8 cellular contexts compared by ENCODE assay signal in genomic region chr19:40191836-40192646, GRCh38. TPM values are rescaled to one million over a fixed set of nuclear protein-coding genes. Genes with fewer than 3 reads are reported as not detected.
DNase-seq lines count a peak whose midpoint lies in the region; ATAC-seq and TF ChIP-seq lines count a peak whose summit lies in the region.

No MANE protein-coding gene starts in this region.

- peak overlapping the region; percentile 84 for H3K4me2 ChIP-seq in PC-9

- H3K79me2 ChIP-seq in PC-9 (ENCODE audit: low read depth), result 0 out of 2 replicates have a peak, but pooled peaks cover 4% of the 10 kb centered on the region

- POLR2A ChIA-PET in HEK293T (lab: Yijun Ruan, JAX), result interaction anchor here (0.5 to 0.9 kb wide), 2 partner anchors 95 to 229 kb away, joined by 3 read pairs; no protein-coding TSS in a partner anchor
- POLR2A ChIA-PET in PC-9 (lab: Charles Lee; ENCODE audit: unreplicated experiment), result interaction anchor here (0.5 to 0.7 kb wide), 3 partner anchors 228 to 586 kb away, joined by 3 to 8 read pairs (median 3); partner anchors contain the start of genes BLVRB and RAB4B

- H3K4me3 ChIP-seq in PC-9, result peak overlapping the region; percentile 98
- peak overlapping the region; percentile 82 for H3K4me3 ChIP-seq in brain microvascular endothelial cell (ENCODE audit: low read depth, low read length)

- H3K36me3 ChIP-seq in PC-9 (ENCODE audit: low read depth) (no peaks in the 10 kb centered on the region), brain microvascular endothelial cell (replicated peaks) (no peaks in the 10 kb centered on the region)

- no peak for TF ChIP-seq CTCF in PC-9 (conservative IDR thresholded peaks at IDR 0.05)
- no peak for TF ChIP-seq CTCF in brain microvascular endothelial cell (IDR thresholded peaks at IDR 0.05; ENCODE audit: low read depth, low read length, missing control alignments)

- BruUV-seq in PC-9 (replicated peaks; lab: Mats Ljungman, UMichigan), result no TSS peak

- peak; percentile 54 for DNase-seq in NCI-H345 (lab: John Stamatoyannopoulos, UW)
- no peak for DNase-seq in NCI-H345 treated with DMSO at 0.1 percent for 48 hours (lab: John Stamatoyannopoulos, UW; ENCODE audit: unreplicated experiment)
- DNase-seq in HEK293T (ENCODE audit: extremely low spot score), result peak; percentile 59
- peak in 1 of 2 experiments; percentile 15 for DNase-seq in PC-9
- DNase-seq in brain microvascular endothelial cell, result no peak
- peak; percentile 11 for DNase-seq in stimulated activated naive B cell treated with anti-CD40 and anti-IgM and Interleukin-4, amounts not matched to agents 10 μg/mL and 1 μg/mL and 100 μg/mL, for 72 hours
- DNase-seq in OCI-M2 (lab: John Stamatoyannopoulos, UW; ENCODE audit: unreplicated experiment), result no peak

- peaks cover 11% of the 10 kb centered on the region; the same call in 1 of the 2 replicates for H3K4me1 ChIP-seq in PC-9 (replicated peaks; ENCODE audit: insufficient read depth)

- no peaks in the 10 kb centered on the region; the same call in 1 of the 2 replicates for H4K20me1 ChIP-seq in PC-9 (ENCODE audit: insufficient read depth)

- peak overlapping the region; percentile 71 for H2AFZ ChIP-seq in PC-9

- H3K27me3 Mint-ChIP-seq in stimulated activated naive B cell treated with anti-CD40 and anti-IgM and Interleukin-4, amounts not matched to agents 10 μg/mL and 1 μg/mL and 100 μg/mL, for 72 hours, result no peaks in the 10 kb centered on the region

- H3K4me1 Mint-ChIP-seq in stimulated activated naive B cell treated with anti-CD40 and anti-IgM and Interleukin-4, amounts not matched to agents 10 μg/mL and 1 μg/mL and 100 μg/mL, for 72 hours, result peaks cover 19 to 33% of the 10 kb centered on the region in 2 donors

- H3K36me3 Mint-ChIP-seq in stimulated activated naive B cell treated with anti-CD40 and anti-IgM and Interleukin-4, amounts not matched to agents 10 μg/mL and 1 μg/mL and 100 μg/mL, for 72 hours, result peaks cover 2 to 9% of the 10 kb centered on the region in 2 donors

- no peaks in the 10 kb centered on the region for H3K9me3 ChIP-seq in PC-9 (ENCODE audit: insufficient read depth, low read depth)

- peak overlapping the region; percentile 71 to 78 for H3K4me3 Mint-ChIP-seq in stimulated activated naive B cell treated with anti-CD40 and anti-IgM and Interleukin-4, amounts not matched to agents 10 μg/mL and 1 μg/mL and 100 μg/mL, for 72 hours

- peaks cover 13% of the 10 kb centered on the region; the same call in 1 of the 2 replicates for H3F3A ChIP-seq in PC-9 (ENCODE audit: insufficient read depth, low read depth)

- H3K27ac ChIP-seq in PC-9 (no peak overlapping the region), brain microvascular endothelial cell (no peak overlapping the region), layer of hippocampus (ENCODE audit: low read depth, low read length) (peak overlapping the region; percentile 30)

- CTCF ChIA-PET in HEK293T (lab: Yijun Ruan, JAX) (interaction anchor here (0.5 to 1.1 kb wide), 3 partner anchors 27 to 1698 kb away, joined by 3 to 6 read pairs (median 3); no protein-coding TSS in a partner anchor), PC-9 (lab: Charles Lee) (interaction anchor here (0.6 kb wide), 1 partner anchor 385 kb away, joined by 5 read pairs; no protein-coding TSS in a partner anchor)

- H3K9me2 ChIP-seq in PC-9 (ENCODE audit: insufficient read depth), result no peaks in the 10 kb centered on the region

- H3K27me3 ChIP-seq in PC-9 (ENCODE audit: insufficient read depth, low read depth), result no peaks in the 10 kb centered on the region
- no peaks in the 10 kb centered on the region for H3K27me3 ChIP-seq in brain microvascular endothelial cell (replicated peaks)
- H3K27me3 ChIP-seq in layer of hippocampus (ENCODE audit: control insufficient read depth, insufficient read depth, low read length), result no peaks in the 10 kb centered on the region

- ATAC-seq in stimulated activated naive B cell treated with anti-CD40 and anti-IgM and Interleukin-4, amounts not matched to agents 10 μg/mL and 1 μg/mL and 100 μg/mL, for 72 hours (replicated peaks), result peak; percentile 35 to 53

- no peaks in the 10 kb centered on the region for H3K9me3 Mint-ChIP-seq in stimulated activated naive B cell treated with anti-CD40 and anti-IgM and Interleukin-4, amounts not matched to agents 10 μg/mL and 1 μg/mL and 100 μg/mL, for 72 hours

- in situ Hi-C loops in brain microvascular endothelial cell (cut with HindIII; ENCODE audit: low pct_ligation_motif_present, low sequenced_read_pairs), result no loop called here

- intact Hi-C loops in PC-9 (cut with micrococcal nuclease; ENCODE audit: unreplicated experiment), result no loop called here

- H3K27ac Mint-ChIP-seq in stimulated activated naive B cell treated with anti-CD40 and anti-IgM and Interleukin-4, amounts not matched to agents 10 μg/mL and 1 μg/mL and 100 μg/mL, for 72 hours, result no peak overlapping the region

TF ChIP-seq in HEK293T, 16 proteins besides CTCF, POLR2A, EP300 and RAD21:
- TF ChIP-seq TARDBP (IDR thresholded peaks at IDR 0.05) (no peak), L3MBTL2 (conservative IDR thresholded peaks at IDR 0.05) (peak; percentile 46; the same call in 1 of the 2 replicates), LEF1 (IDR thresholded peaks at IDR 0.05; ENCODE audit: borderline replicate concordance) (no peak)

RNA-seq across cellular contexts. Expression of gene MAP3K10, which starts 0.8 kb away (rescaled TPM):
- total RNA-seq in PC-9 (2021), result 26.9 and 29.5 TPM in 2 replicates

RNA-seq across cellular contexts. Expression of gene TTC9B, which starts 26.1 kb away (rescaled TPM):
- total RNA-seq in PC-9 (2021), result 0.50 and 0.59 TPM in 2 replicates

RNA-seq across cellular contexts. Expression of gene CCNP, which starts 34.4 kb away (rescaled TPM):
- 0.63 and 0.93 TPM in 2 replicates for total RNA-seq in PC-9 (2021)

Comparison
In these comparisons a context has a peak if more than half of its experiments do, and no peak if none do; other contexts are left out.
1. DNase-seq: peak in NCI-H345 (single experiment), HEK293T (single experiment) and stimulated activated naive B cell treated with anti-CD40 and anti-IgM and Interleukin-4, amounts not matched to agents 10 μg/mL and 1 μg/mL and 100 μg/mL, for 72 hours (single experiment); none in NCI-H345 treated with DMSO at 0.1 percent for 48 hours (single experiment), brain microvascular endothelial cell (single experiment) and OCI-M2 (single experiment).